In the genomic region with DNA sequence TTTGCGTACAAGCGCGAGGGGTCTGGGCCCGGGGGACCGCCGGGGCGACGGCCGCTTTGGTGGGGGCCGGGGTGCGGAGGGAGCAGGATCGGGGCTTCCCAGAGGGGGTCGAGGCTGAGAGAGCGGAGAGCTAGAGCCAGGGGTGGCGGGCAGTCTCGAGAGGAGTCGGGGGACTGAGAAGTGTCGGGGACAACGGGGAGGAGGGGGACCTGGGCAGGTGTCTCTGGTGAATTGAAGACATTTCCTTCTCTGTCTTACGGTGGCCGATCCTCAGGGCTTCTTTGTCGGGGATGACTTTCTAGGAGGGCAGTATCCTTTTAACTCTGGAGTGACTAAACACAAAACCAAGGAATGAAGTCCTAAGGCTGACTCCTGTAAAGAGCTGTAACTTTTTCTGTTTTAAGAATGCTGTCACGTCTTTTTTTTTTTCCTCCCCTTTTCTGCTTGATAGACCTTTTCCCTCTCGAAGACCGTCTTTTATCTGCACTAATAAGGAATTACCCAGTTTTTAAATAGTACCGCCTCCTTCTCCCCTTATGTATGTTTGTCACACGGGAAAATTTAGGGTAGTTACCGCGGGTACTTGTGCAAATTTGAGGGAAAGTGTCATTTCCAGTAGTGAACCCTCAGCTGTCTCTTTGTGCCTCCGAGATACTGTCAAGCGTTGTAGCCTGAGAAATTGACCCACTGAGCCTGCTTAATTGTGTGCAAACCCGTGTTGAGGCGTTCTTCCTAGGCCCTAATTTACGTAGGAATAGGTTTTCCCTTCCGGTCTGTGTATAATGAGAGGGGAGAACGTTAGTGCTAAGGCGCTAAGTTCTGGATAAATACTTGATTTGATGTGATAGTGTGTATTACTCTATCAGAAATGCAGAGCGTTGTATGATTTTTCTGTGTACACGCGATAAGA, we compare ENCODE assay signal across 2 cellular contexts.
A peak's percentile ranks its signal among the peaks of the same experiment; 100 is the strongest.
TF ChIP-seq lines count a peak whose summit lies in the region.

No MANE protein-coding gene starts in this region.

TF ChIP-seq in HEK293, 187 proteins besides CTCF, POLR2A, EP300 and RAD21 (continues in another document):
- 0 out of 2 replicates have a peak, but pooled peaks have one; percentile 21 for TF ChIP-seq ZBTB11 (tag by site-specific recombination; conservative IDR thresholded peaks at IDR 0.05; ENCODE audit: low read depth)
- TF ChIP-seq, protein P1, sequence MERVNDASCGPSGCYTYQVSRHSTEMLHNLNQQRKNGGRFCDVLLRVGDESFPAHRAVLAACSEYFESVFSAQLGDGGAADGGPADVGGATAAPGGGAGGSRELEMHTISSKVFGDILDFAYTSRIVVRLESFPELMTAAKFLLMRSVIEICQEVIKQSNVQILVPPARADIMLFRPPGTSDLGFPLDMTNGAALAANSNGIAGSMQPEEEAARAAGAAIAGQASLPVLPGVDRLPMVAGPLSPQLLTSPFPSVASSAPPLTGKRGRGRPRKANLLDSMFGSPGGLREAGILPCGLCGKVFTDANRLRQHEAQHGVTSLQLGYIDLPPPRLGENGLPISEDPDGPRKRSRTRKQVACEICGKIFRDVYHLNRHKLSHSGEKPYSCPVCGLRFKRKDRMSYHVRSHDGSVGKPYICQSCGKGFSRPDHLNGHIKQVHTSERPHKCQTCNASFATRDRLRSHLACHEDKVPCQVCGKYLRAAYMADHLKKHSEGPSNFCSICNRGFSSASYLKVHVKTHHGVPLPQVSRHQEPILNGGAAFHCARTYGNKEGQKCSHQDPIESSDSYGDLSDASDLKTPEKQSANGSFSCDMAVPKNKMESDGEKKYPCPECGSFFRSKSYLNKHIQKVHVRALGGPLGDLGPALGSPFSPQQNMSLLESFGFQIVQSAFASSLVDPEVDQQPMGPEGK (tag by site-specific recombination; IDR thresholded peaks at IDR 0.05) = peak; percentile 79; the same call in 1 of the 2 replicates
- TF ChIP-seq ZXDB (tag by site-specific recombination; IDR thresholded peaks at IDR 0.05) = peak; percentile 9; the same call in 1 of the 2 replicates
- TF ChIP-seq ZNF624 (tag by site-specific recombination; IDR thresholded peaks at IDR 0.05) = no peak
- TF ChIP-seq ZBTB20 (tag by site-specific recombination; IDR thresholded peaks at IDR 0.05) = 0 out of 2 replicates have a peak, but pooled peaks have one; percentile 23
- no peak for TF ChIP-seq ZNF350 (tag by site-specific recombination; IDR thresholded peaks at IDR 0.05)
- TF ChIP-seq ZNF335 (tag by site-specific recombination; conservative IDR thresholded peaks at IDR 0.05) = peak; percentile 44
- TF ChIP-seq ZBTB17 (tag by site-specific recombination; IDR thresholded peaks at IDR 0.05) = peak; percentile 42
- no peak for TF ChIP-seq TCF7L2 (IDR thresholded peaks at IDR 0.05; ENCODE audit: borderline replicate concordance, low read depth, low read length)
- no peak for TF ChIP-seq ZNF785 (tag by site-specific recombination; IDR thresholded peaks at IDR 0.05)
- TF ChIP-seq, protein P2, sequence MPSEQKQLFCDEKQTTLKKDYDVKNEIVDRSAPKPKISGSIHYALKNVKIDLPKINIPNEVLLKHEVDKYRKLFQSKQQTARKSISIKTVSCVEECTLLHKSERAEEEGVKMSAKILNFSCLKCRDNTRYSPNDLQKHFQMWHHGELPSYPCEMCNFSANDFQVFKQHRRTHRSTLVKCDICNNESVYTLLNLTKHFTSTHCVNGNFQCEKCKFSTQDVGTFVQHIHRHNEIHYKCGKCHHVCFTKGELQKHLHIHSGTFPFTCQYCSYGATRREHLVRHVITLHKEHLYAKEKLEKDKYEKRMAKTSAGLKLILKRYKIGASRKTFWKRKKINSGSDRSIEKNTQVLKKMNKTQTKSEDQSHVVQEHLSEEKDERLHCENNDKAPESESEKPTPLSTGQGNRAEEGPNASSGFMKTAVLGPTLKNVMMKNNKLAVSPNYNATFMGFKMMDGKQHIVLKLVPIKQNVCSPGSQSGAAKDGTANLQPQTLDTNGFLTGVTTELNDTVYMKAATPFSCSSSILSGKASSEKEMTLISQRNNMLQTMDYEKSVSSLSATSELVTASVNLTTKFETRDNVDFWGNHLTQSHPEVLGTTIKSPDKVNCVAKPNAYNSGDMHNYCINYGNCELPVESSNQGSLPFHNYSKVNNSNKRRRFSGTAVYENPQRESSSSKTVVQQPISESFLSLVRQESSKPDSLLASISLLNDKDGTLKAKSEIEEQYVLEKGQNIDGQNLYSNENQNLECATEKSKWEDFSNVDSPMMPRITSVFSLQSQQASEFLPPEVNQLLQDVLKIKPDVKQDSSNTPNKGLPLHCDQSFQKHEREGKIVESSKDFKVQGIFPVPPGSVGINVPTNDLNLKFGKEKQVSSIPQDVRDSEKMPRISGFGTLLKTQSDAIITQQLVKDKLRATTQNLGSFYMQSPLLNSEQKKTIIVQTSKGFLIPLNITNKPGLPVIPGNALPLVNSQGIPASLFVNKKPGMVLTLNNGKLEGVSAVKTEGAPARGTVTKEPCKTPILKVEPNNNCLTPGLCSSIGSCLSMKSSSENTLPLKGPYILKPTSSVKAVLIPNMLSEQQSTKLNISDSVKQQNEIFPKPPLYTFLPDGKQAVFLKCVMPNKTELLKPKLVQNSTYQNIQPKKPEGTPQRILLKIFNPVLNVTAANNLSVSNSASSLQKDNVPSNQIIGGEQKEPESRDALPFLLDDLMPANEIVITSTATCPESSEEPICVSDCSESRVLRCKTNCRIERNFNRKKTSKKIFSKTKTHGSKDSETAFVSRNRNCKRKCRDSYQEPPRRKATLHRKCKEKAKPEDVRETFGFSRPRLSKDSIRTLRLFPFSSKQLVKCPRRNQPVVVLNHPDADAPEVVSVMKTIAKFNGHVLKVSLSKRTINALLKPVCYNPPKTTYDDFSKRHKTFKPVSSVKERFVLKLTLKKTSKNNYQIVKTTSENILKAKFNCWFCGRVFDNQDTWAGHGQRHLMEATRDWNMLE (tag by site-specific recombination; conservative IDR thresholded peaks at IDR 0.05; ENCODE audit: low read depth) = no peak

TF ChIP-seq in HepG2, 621 proteins besides CTCF, POLR2A, EP300 and RAD21 (continued from another document):
- TF ChIP-seq ZNF136 (CRISPR knock-in tag; IDR thresholded peaks at IDR 0.05; ENCODE audit: low read depth) (0 out of 2 replicates have a peak, but pooled peaks have one; percentile 39), XRCC5 (optimal IDR thresholded peaks at IDR 0.05; ENCODE audit: low read length) (no peak), ARHGAP35 (CRISPR knock-in tag; IDR thresholded peaks at IDR 0.05; ENCODE audit: borderline replicate concordance) (no peak), ZBTB44 (CRISPR knock-in tag; IDR thresholded peaks at IDR 0.05) (no peak), ZNF317 (CRISPR knock-in tag; IDR thresholded peaks at IDR 0.05) (0 out of 2 replicates have a peak, but pooled peaks have one; percentile 49), ZNF746 (CRISPR knock-in tag; IDR thresholded peaks at IDR 0.05) (0 out of 2 replicates have a peak, but pooled peaks have one; percentile 35), ZNF253 (CRISPR knock-in tag; IDR thresholded peaks at IDR 0.05; ENCODE audit: borderline replicate concordance) (0 out of 2 replicates have a peak, but pooled peaks have one; percentile 3), ZNF607 (CRISPR knock-in tag; IDR thresholded peaks at IDR 0.05; ENCODE audit: borderline replicate concordance) (peak; percentile 13; the same call in 1 of the 2 replicates), KMT2A (CRISPR knock-in tag; IDR thresholded peaks at IDR 0.05) (peak; percentile 33; the same call in 1 of the 2 replicates)
